ENCODE assay signal across 1 cellular context in the genomic region with DNA sequence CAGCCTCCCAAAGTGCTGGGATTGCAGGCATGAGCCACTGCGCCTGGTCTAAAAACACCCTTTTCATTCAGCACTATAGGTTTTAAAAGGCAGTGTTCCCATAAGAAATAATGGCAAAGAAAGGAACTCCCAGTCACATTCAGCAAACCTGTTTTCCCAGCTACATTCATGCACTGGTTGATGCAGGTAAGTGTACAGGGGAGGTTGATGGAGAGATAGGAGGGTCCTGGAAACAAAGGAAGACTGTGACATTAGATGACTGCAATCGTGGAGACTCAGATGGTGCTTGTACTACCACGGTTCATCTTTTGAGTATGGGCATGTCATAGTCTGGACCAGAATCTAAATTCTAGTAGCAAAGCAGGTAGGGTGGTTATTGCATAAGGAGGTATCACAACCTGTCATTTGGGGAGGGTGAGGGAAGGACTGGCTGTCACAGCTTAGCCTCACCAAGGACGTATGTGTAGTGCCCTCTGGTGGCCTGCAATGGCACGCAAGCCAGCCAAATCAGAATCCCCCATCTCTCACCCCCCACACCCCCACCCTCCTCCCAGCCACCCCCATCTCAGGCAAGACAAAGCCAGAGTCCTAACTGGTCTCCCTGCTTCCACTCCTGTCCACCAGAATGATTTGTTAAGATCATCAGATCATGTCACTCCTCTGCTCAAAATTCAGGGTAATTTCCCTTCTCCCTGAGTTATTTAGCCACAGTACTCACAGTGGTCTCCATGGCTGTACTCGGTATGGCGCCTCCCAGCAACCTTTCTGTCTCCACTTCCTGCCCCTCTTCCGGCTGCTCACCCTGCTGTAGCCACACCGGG.
TF ChIP-seq lines count a peak whose summit lies in the region.

No MANE protein-coding gene starts in this region.

TF ChIP-seq in endothelial cell of umbilical vein, 7 proteins besides CTCF, POLR2A, EP300 and RAD21:
- TF ChIP-seq FOS (IDR thresholded peaks at IDR 0.05; ENCODE audit: borderline replicate concordance, insufficient read depth, low read length): no peak
- no peak for TF ChIP-seq EZH2 (IDR thresholded peaks at IDR 0.05; ENCODE audit: borderline replicate concordance, low read depth, low read length, severe bottlenecking)
- TF ChIP-seq GATA2 (IDR thresholded peaks at IDR 0.05; ENCODE audit: insufficient read depth, insufficient read length, low read depth, low read length): no peak
- no peak for TF ChIP-seq POLR2AphosphoS5 (IDR thresholded peaks at IDR 0.05; ENCODE audit: insufficient read depth, low read depth, low read length)
- TF ChIP-seq MYC (IDR thresholded peaks at IDR 0.05; ENCODE audit: low read depth, low read length): no peak
- TF ChIP-seq, protein P1, sequence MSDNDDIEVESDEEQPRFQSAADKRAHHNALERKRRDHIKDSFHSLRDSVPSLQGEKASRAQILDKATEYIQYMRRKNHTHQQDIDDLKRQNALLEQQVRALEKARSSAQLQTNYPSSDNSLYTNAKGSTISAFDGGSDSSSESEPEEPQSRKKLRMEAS (IDR thresholded peaks at IDR 0.05; ENCODE audit: insufficient read depth, insufficient read length): no peak
- TF ChIP-seq JUN (IDR thresholded peaks at IDR 0.05; ENCODE audit: borderline replicate concordance, insufficient read depth, insufficient read length, low read depth): no peak
